In genomic region chr3:149245738-149246451, GRCh38 we compare ENCODE assay signal across 9 cellular contexts. TPM values are rescaled to one million over a fixed set of nuclear protein-coding genes. Genes with fewer than 3 reads are reported as not detected.
A peak's percentile ranks its signal among the peaks of the same experiment; 100 is the strongest.
DNase-seq lines count a peak whose midpoint lies in the region; ATAC-seq and TF ChIP-seq lines count a peak whose summit lies in the region.
"Had no signal": no experiment of that assay in that cellular context is flagged by ENCODE, and none has a peak within 500 bp of the region (broad histone marks: within the 10 kb centered on the region; RNA-seq: fewer than 3 reads in every experiment).

No MANE protein-coding gene starts in this region.

- ATAC-seq in Right ventricle myocardium superior (ENCODE audit: poor library complexity), result peak; percentile 78
- peak; percentile 78 for ATAC-seq in HG02973 (IDR thresholded peaks at IDR 0.05; ENCODE audit: unreplicated experiment)

- no peaks in the 10 kb centered on the region for H3K79me2 ChIP-seq in OCI-LY3 (ENCODE audit: low read length)

- H3K27me3 ChIP-seq in OCI-LY3 (ENCODE audit: low read depth, low read length), result 0 out of 2 replicates have a peak, but pooled peaks cover 4% of the 10 kb centered on the region
- no peaks in the 10 kb centered on the region for H3K27me3 ChIP-seq in esophagus squamous epithelium

- H3K9me3 ChIP-seq in OCI-LY3 (ENCODE audit: insufficient read depth, low read length) (no peaks in the 10 kb centered on the region), esophagus squamous epithelium (no peaks in the 10 kb centered on the region)

- no peak overlapping the region for H2AFZ ChIP-seq in OCI-LY3 (ENCODE audit: low read depth, low read length)

- TF ChIP-seq CTCF in OCI-LY3 (IDR thresholded peaks at IDR 0.05; ENCODE audit: low read depth, low read length), result no peak
- no peak for TF ChIP-seq CTCF in esophagus squamous epithelium (IDR thresholded peaks at IDR 0.05)
- TF ChIP-seq CTCF in lower leg skin (IDR thresholded peaks at IDR 0.05), result no peak

- intact Hi-C loops in Right ventricle myocardium superior (cut with DNase I), result no loop called here
- intact Hi-C loops in cardiac septum (cut with DNase I), result no loop called here
- intact Hi-C loops in esophagus squamous epithelium (cut with DNase I), result no loop called here
- intact Hi-C loops in lower leg skin (cut with DNase I; ENCODE audit: low total_unique reads), result no loop called here

- H3K36me3 ChIP-seq in OCI-LY3 (replicated peaks; ENCODE audit: low read depth, low read length) (no peaks in the 10 kb centered on the region), esophagus squamous epithelium (no peaks in the 10 kb centered on the region)

- H3K4me3 ChIP-seq in OCI-LY3 (ENCODE audit: low read length) (peak overlapping the region; percentile 52), esophagus squamous epithelium (peak overlapping the region in 1 of 4 donors; percentile 45), lower leg skin (ENCODE audit: low read depth, poor library complexity, severe bottlenecking) (no peak overlapping the region)

- WGBS in esophagus squamous epithelium, 2 donors, result 44 to 46% methylated on average over 3 of the region's 3 CpGs
- WGBS in lower leg skin, 2 donors, result 48 to 50% methylated on average over 3 of the region's 3 CpGs

- peak overlapping the region; percentile 7; the same call in 1 of the 2 replicates for H3K27ac ChIP-seq in OCI-LY3 (ENCODE audit: low read length)
- peak overlapping the region in 3 of 4 donors; percentile 40 to 61 (median 52) for H3K27ac ChIP-seq in esophagus squamous epithelium

- H4K20me1 ChIP-seq in OCI-LY3 (ENCODE audit: insufficient read depth, low read length), result 0 out of 2 replicates have a peak, but pooled peaks cover 3% of the 10 kb centered on the region

- TF ChIP-seq POLR2A in esophagus squamous epithelium (IDR thresholded peaks at IDR 0.05) (no peak), lower leg skin (IDR thresholded peaks at IDR 0.05) (no peak)

- peaks cover 62% of the 10 kb centered on the region for H3K4me1 ChIP-seq in OCI-LY3 (ENCODE audit: low read length)
- H3K4me1 ChIP-seq in esophagus squamous epithelium, result peaks cover 8 to 46% (median 24%) of the 10 kb centered on the region in 3 donors

- peak overlapping the region; percentile 67 for H3K4me2 ChIP-seq in OCI-LY3 (ENCODE audit: low read length)

- H3K9ac ChIP-seq in OCI-LY3 (ENCODE audit: low read length), result no peak overlapping the region

- DNase-seq in Right ventricle myocardium superior (no peak), cardiac septum (ENCODE audit: low spot score) (no peak), esophagus squamous epithelium (lab: John Stamatoyannopoulos, UW) (no peak), renal cortical epithelial cell (ENCODE audit: low read depth) (peak; percentile 83), OCI-M2 (lab: John Stamatoyannopoulos, UW; ENCODE audit: unreplicated experiment) (no peak), lower leg skin (ENCODE audit: low spot score in 2 of 2) (no peak)

RNA-seq across cellular contexts. Expression of gene CP, which starts 24.3 kb away (rescaled TPM):
- total RNA-seq in Right ventricle myocardium superior, result 4.7 TPM
- total RNA-seq in cardiac septum, result 8.1 TPM
- 10 to 100 TPM in 2 of 4 donors, under 1 TPM in 1, not detected in 1; 0.97 to 17.9 (median 15.8) TPM for total RNA-seq in esophagus squamous epithelium
- 2.4 and 85.8 TPM in 2 replicates for total RNA-seq in renal cortical epithelial cell
- total RNA-seq in lower leg skin, result 10 to 100 TPM in 3 of 4 donors, 1 to 10 TPM in 1; 7.2 to 35.8 (median 13.0) TPM
- total RNA-seq: dermis microvascular lymphatic vessel endothelial cell had no signal
